Comparison of ENCODE assay signal across 2 cellular contexts in the genomic region with DNA sequence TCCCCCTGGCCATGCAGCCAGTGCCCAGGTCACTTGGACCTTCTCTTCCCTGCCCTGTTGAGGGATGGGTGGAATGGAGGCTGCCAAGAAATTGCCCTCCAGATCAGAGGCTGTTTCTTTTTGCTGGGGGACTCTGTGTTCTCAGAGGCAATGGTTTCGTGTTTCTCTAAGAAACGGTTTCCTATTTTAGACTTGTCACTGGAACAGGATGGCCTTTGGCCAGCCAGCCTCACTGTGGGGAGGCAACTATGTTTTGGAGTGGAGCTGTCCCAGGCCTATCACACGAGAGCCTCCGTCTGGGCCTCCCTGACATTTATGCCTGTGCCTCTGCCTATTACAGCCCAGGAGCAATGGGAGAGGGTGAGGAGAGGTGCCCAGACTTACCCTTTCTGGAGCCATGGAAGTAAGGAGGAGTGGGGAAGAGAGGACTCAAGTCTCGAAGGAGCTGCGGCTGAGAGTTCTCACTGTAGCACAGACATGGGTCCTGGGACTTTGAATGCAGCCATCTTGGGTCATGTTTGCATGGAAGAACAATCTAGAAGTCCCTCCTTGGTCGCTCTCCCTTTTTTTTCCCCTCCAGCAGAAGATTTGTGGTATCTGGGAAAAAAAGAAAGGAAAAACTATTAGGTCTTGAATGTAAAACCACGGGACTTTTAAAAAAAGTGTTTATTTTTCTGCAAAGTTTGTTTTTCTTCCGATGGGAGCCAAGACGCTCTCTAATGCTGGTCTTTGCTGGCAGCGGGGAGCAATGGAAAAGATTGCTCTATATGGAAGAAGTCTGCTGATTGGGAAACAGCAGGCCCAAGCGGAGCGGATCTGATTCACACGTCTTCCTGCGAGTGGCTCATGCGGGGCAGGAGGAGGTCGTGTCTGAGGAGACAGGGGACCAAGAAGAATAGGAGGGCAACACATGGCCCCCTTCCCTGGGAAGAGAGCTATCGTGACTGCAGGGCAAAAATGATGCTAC.
TF ChIP-seq lines count a peak whose summit lies in the region.

No MANE protein-coding gene starts in this region.

TF ChIP-seq in HEK293T, 16 proteins besides CTCF, POLR2A, EP300 and RAD21 (continued from another document):
- TF ChIP-seq FOXK2 (IDR thresholded peaks at IDR 0.05) (no peak), SP1 (IDR thresholded peaks at IDR 0.05) (no peak), CTBP1 (IDR thresholded peaks at IDR 0.05; ENCODE audit: borderline replicate concordance) (no peak)

TF ChIP-seq in WTC11, 78 proteins besides CTCF, POLR2A, EP300 and RAD21 (continued from another document):
- TF ChIP-seq, protein P1, sequence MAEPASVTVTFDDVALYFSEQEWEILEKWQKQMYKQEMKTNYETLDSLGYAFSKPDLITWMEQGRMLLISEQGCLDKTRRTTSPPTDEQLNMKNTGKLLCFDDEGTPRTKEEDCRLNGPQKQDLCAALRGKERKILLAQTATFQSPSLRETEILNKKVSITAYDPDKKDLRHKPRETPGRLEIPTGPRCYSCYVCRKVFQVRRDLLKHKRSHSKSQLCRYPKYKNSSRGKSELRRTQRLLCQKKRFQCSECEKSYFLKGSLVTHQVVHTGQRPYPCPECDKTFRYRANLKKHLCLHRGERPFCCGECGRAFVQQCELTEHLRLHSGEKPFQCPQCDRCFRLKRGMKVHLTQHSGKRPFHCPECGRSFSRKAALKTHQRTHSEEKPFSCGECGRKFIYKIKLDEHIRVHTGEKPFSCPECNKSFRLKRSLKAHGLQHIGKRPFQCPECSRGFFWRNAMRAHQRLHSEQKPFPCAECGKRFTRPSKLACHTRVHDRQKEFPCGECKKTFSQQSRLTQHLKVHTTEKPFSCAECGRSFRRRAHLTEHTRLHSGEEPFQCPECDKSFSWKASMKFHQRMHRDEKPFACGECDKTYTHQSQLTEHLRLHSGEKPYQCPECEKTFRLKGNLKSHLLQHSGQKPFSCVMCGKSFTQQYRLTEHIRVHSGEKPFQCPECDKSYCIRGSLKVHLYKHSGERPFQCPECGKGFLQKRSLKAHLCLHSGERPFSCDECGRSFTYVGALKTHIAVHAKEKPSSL (CRISPR knock-in tag; conservative IDR thresholded peaks at IDR 0.05), result no peak
- TF ChIP-seq TEAD4 (CRISPR knock-in tag; IDR thresholded peaks at IDR 0.05) (no peak), ELF4 (CRISPR knock-in tag; IDR thresholded peaks at IDR 0.05; ENCODE audit: low read depth) (no peak), CREM (CRISPR knock-in tag; IDR thresholded peaks at IDR 0.05) (no peak), ZNF232 (CRISPR knock-in tag; IDR thresholded peaks at IDR 0.05) (no peak), ZNF317 (CRISPR knock-in tag; IDR thresholded peaks at IDR 0.05; ENCODE audit: borderline replicate concordance, low read depth) (no peak)
